Comparison of ENCODE assay signal across 9 cellular contexts in genomic region chr20:48773837-48774418, GRCh38. TPM values are rescaled to one million over a fixed set of nuclear protein-coding genes. Genes with fewer than 3 reads are reported as not detected.
DNase-seq lines count a peak whose midpoint lies in the region; ATAC-seq lines count a peak whose summit lies in the region.
"Had no signal": no experiment of that assay in that cellular context is flagged by ENCODE, and none has a peak within 500 bp of the region (broad histone marks: within the 10 kb centered on the region; RNA-seq: fewer than 3 reads in every experiment).

No MANE protein-coding gene starts in this region.

- H4K12ac ChIP-seq in trophoblast cell (ENCODE audit: low read depth, low read length): no peak overlapping the region

- H3K27me3 ChIP-seq in trophoblast cell (ENCODE audit: insufficient read depth, low read length): no peaks in the 10 kb centered on the region

- H3K14ac ChIP-seq in trophoblast cell (ENCODE audit: low read length): no peak overlapping the region

- no peaks in the 10 kb centered on the region for H3K79me1 ChIP-seq in trophoblast cell (ENCODE audit: low read length)

- H2BK12ac ChIP-seq in trophoblast cell (ENCODE audit: low read length): no peak overlapping the region

- no peak overlapping the region for H4K91ac ChIP-seq in trophoblast cell (ENCODE audit: low read depth, low read length)

- H3K9me3 Mint-ChIP-seq in dendritic cell treated with granulocyte-macrophage colony-stimulating factor and Interleukin-4, amounts not matched to agents 40 ng/mL and 50 ng/mL, for 4 days: no peaks in the 10 kb centered on the region

- H3K27ac Mint-ChIP-seq in dendritic cell treated with granulocyte-macrophage colony-stimulating factor and Interleukin-4, amounts not matched to agents 40 ng/mL and 50 ng/mL, for 4 days: peak overlapping the region; percentile 62

- DNase-seq in GF-D8 (lab: John Stamatoyannopoulos, UW): peak; percentile 29
- DNase-seq in RPMI7951 (ENCODE audit: low read depth): peak; percentile 35
- peak; percentile 22 to 42 for DNase-seq in trophoblast cell
- DNase-seq in NCI-H526 (lab: John Stamatoyannopoulos, UW): no peak
- DNase-seq in middle frontal gyrus (ENCODE audit: extremely low spot score, low spot score): no peak
- DNase-seq in D341Med (ENCODE audit: low spot score): no peak
- DNase-seq: cortex of kidney had no signal

- peaks cover 94% of the 10 kb centered on the region for H3K4me1 Mint-ChIP-seq in dendritic cell treated with granulocyte-macrophage colony-stimulating factor and Interleukin-4, amounts not matched to agents 40 ng/mL and 50 ng/mL, for 4 days (ENCODE audit: low read depth)

- no peak overlapping the region for H3K4me3 ChIP-seq in trophoblast cell (ENCODE audit: low read depth, low read length)

- H2BK120ac ChIP-seq in trophoblast cell (ENCODE audit: insufficient read depth, low read length, poor library complexity): no peak overlapping the region

- no peak overlapping the region for H2AK5ac ChIP-seq in trophoblast cell (ENCODE audit: low read length)

- no peak overlapping the region for H2AFZ ChIP-seq in trophoblast cell (ENCODE audit: insufficient read depth, low read length, poor library complexity)

- H3K4me1 ChIP-seq in trophoblast cell (ENCODE audit: control insufficient read depth in 1 of 2, insufficient read depth in 2 of 2, low read length in 2 of 2): no peaks in the 10 kb centered on the region

- no peak overlapping the region for H3K18ac ChIP-seq in trophoblast cell (ENCODE audit: low read length)

- no peaks in the 10 kb centered on the region for H3K27me3 Mint-ChIP-seq in dendritic cell treated with granulocyte-macrophage colony-stimulating factor and Interleukin-4, amounts not matched to agents 40 ng/mL and 50 ng/mL, for 4 days

- no peak for ATAC-seq in GM18909 (IDR thresholded peaks at IDR 0.05; ENCODE audit: poor library complexity, unreplicated experiment)

- WGBS in trophoblast cell (ENCODE audit: extremely low coverage, insufficient coverage, insufficient read length): no CpG with 5 or more reads among the region's 14 CpGs

- no peak overlapping the region for H3K23ac ChIP-seq in trophoblast cell (ENCODE audit: low read length)

- H3K79me2 ChIP-seq in trophoblast cell (ENCODE audit: control insufficient read depth, insufficient read depth, low read length, poor library complexity): no peaks in the 10 kb centered on the region

- intact Hi-C loops in dendritic cell treated with granulocyte-macrophage colony-stimulating factor and Interleukin-4, amounts not matched to agents 40 ng/mL and 50 ng/mL, for 4 days (cut with micrococcal nuclease): loop anchor here (1.0 to 5.0 kb wide), 3 partner anchors 13 to 62 kb away; no protein-coding TSS in a partner anchor

- H3K4ac ChIP-seq in trophoblast cell (ENCODE audit: low read depth, low read length): no peak overlapping the region

- H4K8ac ChIP-seq in trophoblast cell (ENCODE audit: low read depth, low read length): no peak overlapping the region

- H3K36me3 ChIP-seq in trophoblast cell (ENCODE audit: control insufficient read depth in 1 of 2, insufficient read depth in 2 of 2, low read length in 2 of 2): no peaks in the 10 kb centered on the region

- H3K36me3 Mint-ChIP-seq in dendritic cell treated with granulocyte-macrophage colony-stimulating factor and Interleukin-4, amounts not matched to agents 40 ng/mL and 50 ng/mL, for 4 days (ENCODE audit: low read depth): peaks cover 40% of the 10 kb centered on the region

- no peak overlapping the region for H3K27ac ChIP-seq in trophoblast cell (ENCODE audit: low read depth, low read length)

- H3K4me3 Mint-ChIP-seq in dendritic cell treated with granulocyte-macrophage colony-stimulating factor and Interleukin-4, amounts not matched to agents 40 ng/mL and 50 ng/mL, for 4 days: no peak overlapping the region

- H3K9me3 ChIP-seq in trophoblast cell (ENCODE audit: insufficient read depth, low read depth, low read length): peaks cover 16% of the 10 kb centered on the region

- H3K9ac ChIP-seq in trophoblast cell (ENCODE audit: low read length): no peak overlapping the region

- H3K4me2 ChIP-seq in trophoblast cell (ENCODE audit: low read length): no peak overlapping the region

- no peak overlapping the region for H2BK5ac ChIP-seq in trophoblast cell (ENCODE audit: low read depth, low read length, poor library complexity)

RNA-seq across cellular contexts. Expression of gene PREX1, which starts 53.9 kb away (rescaled TPM):
- total RNA-seq in RPMI7951 (2014; rRNA removed; shearing (Covaris generic)): 1.2 and 1.3 TPM in 2 replicates
- 9.3 and 10.5 TPM in 2 replicates for polyA plus RNA-seq in trophoblast cell (2013)

Comparison
In these comparisons a context has a peak if more than half of its experiments do, and no peak if none do; other contexts are left out.
1. DNase-seq: peak in GF-D8 (single experiment), RPMI7951 (single experiment) and trophoblast cell (2 of 2); none in NCI-H526 (0 of 2), middle frontal gyrus (single experiment) and D341Med (single experiment).